12 cellular contexts compared by ENCODE assay signal in the genomic region with DNA sequence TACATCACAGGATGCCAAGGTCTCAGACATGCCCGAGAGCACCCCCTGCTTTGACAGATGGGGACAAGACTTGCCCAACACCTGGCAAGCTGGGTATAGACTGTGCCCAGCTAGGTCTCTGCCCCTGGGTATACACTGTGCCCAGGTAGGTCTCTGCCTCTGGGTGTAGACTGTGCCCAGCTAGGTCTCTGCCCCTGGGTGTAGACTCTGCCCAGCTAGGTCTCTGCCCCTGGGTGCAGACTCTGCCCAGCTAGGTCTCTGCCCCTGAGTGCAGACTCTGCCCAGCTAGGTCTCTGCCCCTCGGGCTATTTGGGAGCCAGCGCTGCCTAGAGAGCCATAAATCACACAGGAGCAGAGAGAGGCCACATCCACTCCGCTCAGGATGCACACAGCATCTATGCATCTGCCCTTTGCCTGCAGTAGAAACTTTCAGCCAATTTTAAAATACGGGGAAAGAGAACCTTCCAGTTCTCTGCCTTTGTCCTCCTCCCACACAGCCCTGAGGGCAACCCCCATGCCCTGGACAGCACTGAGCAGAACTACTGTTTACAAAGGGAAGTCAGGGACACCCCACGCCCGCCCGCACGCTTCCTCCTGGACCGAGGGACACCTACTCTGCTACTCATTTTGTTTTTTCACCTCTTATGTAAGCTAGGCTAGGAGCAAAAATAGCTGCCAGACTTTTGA.
DNase-seq lines count a peak whose midpoint lies in the region; ATAC-seq and TF ChIP-seq lines count a peak whose summit lies in the region.
"Had no signal": no experiment of that assay in that cellular context is flagged by ENCODE, and none has a peak within 500 bp of the region (broad histone marks: within the 10 kb centered on the region; RNA-seq: fewer than 3 reads in every experiment).

No MANE protein-coding gene starts in this region.

- H3K27me3 Mint-ChIP-seq in activated CD4-positive, alpha-beta T cell treated with anti-CD3 and anti-CD28 coated beads, Interleukin-2, amount 10 ng/mL, durations not matched to agents 7 days and 5 days, result no peaks in the 10 kb centered on the region

- no peak for TF ChIP-seq CTCF in left ventricle myocardium inferior (IDR thresholded peaks at IDR 0.05; ENCODE audit: borderline replicate concordance)

- no peaks in the 10 kb centered on the region for H3K9me3 Mint-ChIP-seq in activated CD4-positive, alpha-beta T cell treated with anti-CD3 and anti-CD28 coated beads, Interleukin-2, amount 10 ng/mL, durations not matched to agents 7 days and 5 days
- no peaks in the 10 kb centered on the region for H3K9me3 Mint-ChIP-seq in stimulated activated effector memory CD8-positive, alpha-beta T cell treated with anti-CD3 and anti-CD28 coated beads, Interleukin-12 subunit alpha, Interleukin-12 subunit beta, amount 100 ng/mL, for 72 hours

- H3K4me1 Mint-ChIP-seq in activated CD4-positive, alpha-beta T cell treated with anti-CD3 and anti-CD28 coated beads, Interleukin-2, amount 10 ng/mL, durations not matched to agents 7 days and 5 days, result peaks cover 65% of the 10 kb centered on the region
- H3K4me1 Mint-ChIP-seq in stimulated activated effector memory CD8-positive, alpha-beta T cell treated with anti-CD3 and anti-CD28 coated beads, Interleukin-12 subunit alpha, Interleukin-12 subunit beta, amount 100 ng/mL, for 72 hours, result peaks cover 73% of the 10 kb centered on the region

- intact Hi-C loops in left ventricle myocardium inferior (cut with micrococcal nuclease), result no loop called here

- peak overlapping the region; percentile 87 for H3K27ac Mint-ChIP-seq in activated CD4-positive, alpha-beta T cell treated with anti-CD3 and anti-CD28 coated beads, Interleukin-2, amount 10 ng/mL, durations not matched to agents 7 days and 5 days
- peak overlapping the region; percentile 98 for H3K27ac Mint-ChIP-seq in stimulated activated effector memory CD8-positive, alpha-beta T cell treated with anti-CD3 and anti-CD28 coated beads, Interleukin-12 subunit alpha, Interleukin-12 subunit beta, amount 100 ng/mL, for 72 hours

- no peak overlapping the region for H3K4me3 Mint-ChIP-seq in activated CD4-positive, alpha-beta T cell treated with anti-CD3 and anti-CD28 coated beads, Interleukin-2, amount 10 ng/mL, durations not matched to agents 7 days and 5 days
- H3K4me3 Mint-ChIP-seq in stimulated activated effector memory CD8-positive, alpha-beta T cell treated with anti-CD3 and anti-CD28 coated beads, Interleukin-12 subunit alpha, Interleukin-12 subunit beta, amount 100 ng/mL, for 72 hours, result peak overlapping the region; percentile 46

- no peaks in the 10 kb centered on the region for H3K9me3 ChIP-seq in left ventricle myocardium inferior (replicated peaks)
- H3K9me3 ChIP-seq: esophagus squamous epithelium had no signal

- peaks cover 44% of the 10 kb centered on the region for H3K4me1 ChIP-seq in left ventricle myocardium inferior

- H3K36me3 ChIP-seq in left ventricle myocardium inferior, result no peaks in the 10 kb centered on the region

- H3K4me3 ChIP-seq in left ventricle myocardium inferior, result no peak overlapping the region
- H3K4me3 ChIP-seq: esophagus squamous epithelium had no signal

- H3K27ac ChIP-seq in left ventricle myocardium inferior (replicated peaks), result no peak overlapping the region
- H3K27ac ChIP-seq: esophagus squamous epithelium had no signal

- peaks cover 71% of the 10 kb centered on the region for H3K36me3 Mint-ChIP-seq in activated CD4-positive, alpha-beta T cell treated with anti-CD3 and anti-CD28 coated beads, Interleukin-2, amount 10 ng/mL, durations not matched to agents 7 days and 5 days (ENCODE audit: low read depth)
- H3K36me3 Mint-ChIP-seq in stimulated activated effector memory CD8-positive, alpha-beta T cell treated with anti-CD3 and anti-CD28 coated beads, Interleukin-12 subunit alpha, Interleukin-12 subunit beta, amount 100 ng/mL, for 72 hours, result peaks cover 100% of the 10 kb centered on the region

- CTCF ChIA-PET in activated CD4-positive, alpha-beta T cell treated with anti-CD3 and anti-CD28 coated beads, Interleukin-2, amount 10 ng/mL, durations not matched to agents 7 days and 5 days (lab: Charles Lee), result interaction anchor here (1.1 to 2.3 kb wide), 4 partner anchors 9 to 74 kb away, joined by 4 to 6 read pairs (median 4); no protein-coding TSS in a partner anchor

- POLR2A ChIA-PET in activated CD4-positive, alpha-beta T cell treated with anti-CD3 and anti-CD28 coated beads, Interleukin-2, amount 10 ng/mL, durations not matched to agents 7 days and 5 days (lab: Charles Lee), result no interaction called here

- no peak for DNase-seq in activated CD4-positive, alpha-beta T cell treated with anti-CD3 and anti-CD28 coated beads, Interleukin-2, amount 10 ng/mL, durations not matched to agents 7 days and 5 days
- no peak for DNase-seq in activated CD4-positive, alpha-beta T cell treated with anti-CD3 and anti-CD28 coated beads for 4 hours
- DNase-seq in UCSD-AML1 (lab: John Stamatoyannopoulos, UW; ENCODE audit: unreplicated experiment), result peak; percentile 75
- peak; percentile 45 for DNase-seq in left ventricle myocardium inferior
- no peak for DNase-seq in stimulated activated effector memory CD8-positive, alpha-beta T cell treated with anti-CD3 and anti-CD28 coated beads, Interleukin-12 subunit alpha, Interleukin-12 subunit beta, amount 100 ng/mL, for 72 hours (ENCODE audit: low spot score in 2 of 2)
- no peak for DNase-seq in HCEC 1CT
- no peak for DNase-seq in NCI-H446 treated with DMSO at 0.1 percent for 48 hours (lab: John Stamatoyannopoulos, UW)
- DNase-seq: activated CD4-positive, alpha-beta T cell treated with anti-CD3 and anti-CD28 coated beads for 48 hours; esophagus squamous epithelium; GF-D8; NCI-H187 treated with DMSO at 0.1 percent for 48 hours had no signal

- ATAC-seq in stimulated activated effector memory CD8-positive, alpha-beta T cell treated with anti-CD3 and anti-CD28 coated beads, Interleukin-12 subunit alpha, Interleukin-12 subunit beta, amount 100 ng/mL, for 72 hours, result peak; percentile 9
- ATAC-seq in HG02623 (IDR thresholded peaks at IDR 0.05; ENCODE audit: unreplicated experiment), result no peak

- peaks cover 77% of the 10 kb centered on the region for H3K27me3 ChIP-seq in left ventricle myocardium inferior (ENCODE audit: low read depth)
- H3K27me3 ChIP-seq: esophagus squamous epithelium had no signal

Comparison
In these comparisons a context has a peak if more than half of its experiments do, and no peak if none do; other contexts are left out.
1. DNase-seq: peak in UCSD-AML1 (single experiment) and left ventricle myocardium inferior (single experiment); none in activated CD4-positive, alpha-beta T cell treated with anti-CD3 and anti-CD28 coated beads, Interleukin-2, amount 10 ng/mL, durations not matched to agents 7 days and 5 days (single experiment), activated CD4-positive, alpha-beta T cell treated with anti-CD3 and anti-CD28 coated beads for 4 hours (0 of 2), stimulated activated effector memory CD8-positive, alpha-beta T cell treated with anti-CD3 and anti-CD28 coated beads, Interleukin-12 subunit alpha, Interleukin-12 subunit beta, amount 100 ng/mL, for 72 hours (0 of 2), HCEC 1CT (single experiment) and NCI-H446 treated with DMSO at 0.1 percent for 48 hours (single experiment).